In the genomic region with DNA sequence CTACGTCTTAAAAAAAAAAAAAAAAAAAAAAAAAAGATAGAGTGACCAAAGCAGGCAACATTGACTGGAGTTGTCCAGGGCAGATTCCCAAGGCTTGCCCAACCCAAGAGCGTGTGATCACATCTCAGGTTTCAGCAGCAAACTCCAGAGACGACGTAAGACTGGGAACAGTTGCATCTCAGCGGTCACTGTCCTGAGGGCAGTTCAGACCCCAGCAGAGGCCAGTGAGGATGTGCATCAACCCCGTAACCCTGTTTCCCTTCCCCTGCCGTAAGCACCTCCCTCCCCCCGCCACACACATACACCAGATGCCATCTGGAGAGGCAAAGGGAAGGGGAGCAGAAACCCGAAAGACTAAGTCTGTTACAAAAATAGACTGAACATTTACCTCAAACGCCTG, we compare ENCODE assay signal across 13 cellular contexts. TPM values are rescaled to one million over a fixed set of nuclear protein-coding genes. Genes with fewer than 3 reads are reported as not detected.
DNase-seq lines count a peak whose midpoint lies in the region; ATAC-seq and TF ChIP-seq lines count a peak whose summit lies in the region.
"Had no signal": no experiment of that assay in that cellular context is flagged by ENCODE, and none has a peak within 500 bp of the region (broad histone marks: within the 10 kb centered on the region; RNA-seq: fewer than 3 reads in every experiment).

No MANE protein-coding gene starts in this region.

- H2AFZ ChIP-seq in MM.1S (ENCODE audit: low read length) = no peak overlapping the region

- no peaks in the 10 kb centered on the region for H3F3A ChIP-seq in MM.1S (ENCODE audit: insufficient read depth, low read length)

- H3K27ac ChIP-seq in BLaER1 = peak overlapping the region; percentile 52
- H3K27ac ChIP-seq in prostate gland = peak overlapping the region in 1 of 2 donors; percentile 49
- H3K27ac ChIP-seq in MM.1S (ENCODE audit: low read length) = no peak overlapping the region
- H3K27ac ChIP-seq: ascending aorta had no signal

- H3K27me3 ChIP-seq in BLaER1 = no peaks in the 10 kb centered on the region
- no peaks in the 10 kb centered on the region for H3K27me3 ChIP-seq in prostate gland (replicated peaks; ENCODE audit: insufficient read depth)
- no peaks in the 10 kb centered on the region for H3K27me3 ChIP-seq in MM.1S (replicated peaks; ENCODE audit: insufficient read depth, low read length)
- H3K27me3 ChIP-seq: ascending aorta, Peyer's patch had no signal

- 68% methylated on average over 10 of the region's 10 CpGs for WGBS in prostate gland

- H3K4me3 ChIP-seq in BLaER1 = no peak overlapping the region
- peak overlapping the region in 1 of 2 donors; percentile 11 for H3K4me3 ChIP-seq in foreskin fibroblast (ENCODE audit: low read depth in 1 of 2, low read length in 2 of 2)
- H3K4me3 ChIP-seq in prostate gland = no peak overlapping the region
- no peak overlapping the region for H3K4me3 ChIP-seq in MM.1S (ENCODE audit: low read length)
- H3K4me3 ChIP-seq: ascending aorta, Peyer's patch had no signal

- no peak for TF ChIP-seq POLR2A in prostate gland (IDR thresholded peaks at IDR 0.05)

- H3K9me3 ChIP-seq in BLaER1 (no peaks in the 10 kb centered on the region), prostate gland (no peaks in the 10 kb centered on the region), MM.1S (replicated peaks; ENCODE audit: insufficient read depth, low read length) (no peaks in the 10 kb centered on the region)
- H3K9me3 ChIP-seq: ascending aorta, Peyer's patch had no signal

- no peaks in the 10 kb centered on the region for H3K36me3 ChIP-seq in BLaER1
- no peaks in the 10 kb centered on the region for H3K36me3 ChIP-seq in prostate gland
- no peaks in the 10 kb centered on the region for H3K36me3 ChIP-seq in MM.1S (replicated peaks; ENCODE audit: insufficient read depth, low read length)
- H3K36me3 ChIP-seq: ascending aorta, Peyer's patch had no signal

- H3K4me1 ChIP-seq in BLaER1 = peaks cover 9% of the 10 kb centered on the region
- no peaks in the 10 kb centered on the region for H3K4me1 ChIP-seq in prostate gland (replicated peaks)
- no peaks in the 10 kb centered on the region for H3K4me1 ChIP-seq in MM.1S (ENCODE audit: low read length)
- H3K4me1 ChIP-seq: ascending aorta, Peyer's patch had no signal

- no peaks in the 10 kb centered on the region for H3K79me2 ChIP-seq in MM.1S (ENCODE audit: low read length)

- H3K9me2 ChIP-seq in MM.1S (replicated peaks; ENCODE audit: insufficient read depth, low read length) = no peaks in the 10 kb centered on the region

- intact Hi-C loops in sciatic nerve (cut with DNase I) = no loop called here
- intact Hi-C loops in prostate gland (cut with DNase I) = no loop called here

- H3K9ac ChIP-seq in BLaER1 (no peak overlapping the region), MM.1S (ENCODE audit: low read length) (no peak overlapping the region)

- ATAC-seq in sciatic nerve = peak; percentile 90
- ATAC-seq in GM18520 (IDR thresholded peaks at IDR 0.05; ENCODE audit: unreplicated experiment) = no peak

- no peaks in the 10 kb centered on the region for H4K20me1 ChIP-seq in BLaER1
- no peaks in the 10 kb centered on the region for H4K20me1 ChIP-seq in MM.1S (ENCODE audit: insufficient read depth, low read length)

- TF ChIP-seq CTCF in foreskin fibroblast (IDR thresholded peaks at IDR 0.05; ENCODE audit: low read depth, low read length) (no peak), prostate gland (IDR thresholded peaks at IDR 0.05) (no peak), MM.1S (IDR thresholded peaks at IDR 0.05; ENCODE audit: low read length) (no peak)

- H3K4me2 ChIP-seq in BLaER1 (peak overlapping the region; percentile 45), MM.1S (ENCODE audit: low read depth, low read length) (no peak overlapping the region)

- DNase-seq in NCI-H82 (lab: John Stamatoyannopoulos, UW) (peak; percentile 60), foreskin fibroblast (peak; percentile 81 to 87), sciatic nerve (ENCODE audit: low spot score) (no peak), cortex of kidney (lab: John Stamatoyannopoulos, UW) (no peak), prostate gland (ENCODE audit: low spot score) (no peak), MM.1S (no peak)
- DNase-seq: CD4-positive, alpha-beta T cell; erythroblast; NCI-H1436 treated with DMSO at 0.1 percent for 48 hours; Peyer's patch had no signal

RNA-seq across cellular contexts. Expression of gene TOMM7, which starts 19.3 kb away (rescaled TPM):
- total RNA-seq in sciatic nerve = 322 TPM
- 100 to 1,000 TPM; 124 to 190 TPM for total RNA-seq in prostate gland

Comparison
In these comparisons a context has a peak if more than half of its experiments do, and no peak if none do; other contexts are left out.
1. DNase-seq: peak in NCI-H82 (single experiment) and foreskin fibroblast (2 of 2); none in sciatic nerve (single experiment), cortex of kidney (single experiment), prostate gland (single experiment) and MM.1S (single experiment).